ENCODE assay signal across 8 cellular contexts in genomic region chr5:100841358-100842076, GRCh38.
DNase-seq lines count a peak whose midpoint lies in the region; ATAC-seq and TF ChIP-seq lines count a peak whose summit lies in the region.

No MANE protein-coding gene starts in this region.

- H3K27me3 Mint-ChIP-seq in CD8-positive, alpha-beta memory T cell = no peaks in the 10 kb centered on the region

- peaks cover 3% of the 10 kb centered on the region for H3K36me3 ChIP-seq in CD8-positive, alpha-beta memory T cell (ENCODE audit: insufficient read depth, low read length)
- H3K36me3 ChIP-seq in OCI-LY7 (ENCODE audit: insufficient read depth, low read length) = peaks cover 23% of the 10 kb centered on the region

- POLR2A ChIA-PET in CD8-positive, alpha-beta memory T cell (lab: Charles Lee) = interaction anchor here (0.7 to 1.5 kb wide), 2 partner anchors 59 to 61 kb away, joined by 3 to 5 read pairs; partner anchors contain the start of gene ST8SIA4
- POLR2A ChIA-PET in OCI-LY7 (lab: Charles Lee) (interaction anchor here (0.7 to 8.1 kb wide), 13 partner anchors 10 to 123 kb away, joined by 3 to 59 read pairs (median 11); partner anchors contain the start of gene ST8SIA4), RWPE1 (lab: Yijun Ruan, JAX; ENCODE audit: low non-redundant PET) (no interaction called here)

- BruUV-seq in OCI-LY7 (replicated peaks; lab: Mats Ljungman, UMichigan) = no TSS peak

- H3K9me3 ChIP-seq in CD8-positive, alpha-beta memory T cell (ENCODE audit: low read length) = no peaks in the 10 kb centered on the region
- H3K9me3 ChIP-seq in OCI-LY7 (ENCODE audit: low read length) = peaks cover 12% of the 10 kb centered on the region; the same call in 1 of the 2 replicates

- TF ChIP-seq CTCF in OCI-LY7 (conservative IDR thresholded peaks at IDR 0.05; ENCODE audit: low read length) (no peak), RWPE1 (conservative IDR thresholded peaks at IDR 0.05; ENCODE audit: low read depth) (no peak)

- peaks cover 65 to 83% (median 78%) of the 10 kb centered on the region in 3 donors for H3K4me1 Mint-ChIP-seq in CD8-positive, alpha-beta memory T cell

- no peaks in the 10 kb centered on the region for H3K27me3 ChIP-seq in CD8-positive, alpha-beta memory T cell (ENCODE audit: insufficient read depth, low read length, poor library complexity, severe bottlenecking)

- H3K4me1 ChIP-seq in CD8-positive, alpha-beta memory T cell (ENCODE audit: insufficient read depth, low read length) = peaks cover 15% of the 10 kb centered on the region
- H3K4me1 ChIP-seq in OCI-LY7 (ENCODE audit: insufficient read depth, low read length, poor library complexity, severe bottlenecking) = peaks cover 39% of the 10 kb centered on the region

- DNase-seq in CD8-positive, alpha-beta memory T cell = no peak
- no peak for DNase-seq in OCI-LY7 (ENCODE audit: low spot score)
- DNase-seq in iPS-NIHi7 (ENCODE audit: extremely low spot score) = peak; percentile 10
- no peak for DNase-seq in RWPE1 (ENCODE audit: low spot score)
- no peak for DNase-seq in OCI-M2 (lab: John Stamatoyannopoulos, UW; ENCODE audit: unreplicated experiment)
- no peak for DNase-seq in HUDEP-2 (lab: John Stamatoyannopoulos, UW; ENCODE audit: unreplicated experiment in 76 of 76)
- DNase-seq in COR-L47 (lab: John Stamatoyannopoulos, UW) = no peak

- peak overlapping the region; percentile 5 for H3K4me3 ChIP-seq in CD8-positive, alpha-beta memory T cell (ENCODE audit: low read length)
- H3K4me3 ChIP-seq in OCI-LY7 (ENCODE audit: low read depth, low read length, poor library complexity, severe bottlenecking) = peak overlapping the region; percentile 53

- no peaks in the 10 kb centered on the region for H3K9me2 ChIP-seq in OCI-LY7 (ENCODE audit: insufficient read depth, low read length)

- no peaks in the 10 kb centered on the region for H3K9me3 Mint-ChIP-seq in CD8-positive, alpha-beta memory T cell

- peak overlapping the region in 7 of 8 donors; percentile 35 to 93 (median 73) for H3K27ac Mint-ChIP-seq in CD8-positive, alpha-beta memory T cell

- peaks cover 0 to 20% (median 9%) of the 10 kb centered on the region in 3 donors for H3K36me3 Mint-ChIP-seq in CD8-positive, alpha-beta memory T cell

- H3K4me3 Mint-ChIP-seq in CD8-positive, alpha-beta memory T cell = peak overlapping the region; percentile 64 to 81 (median 76)

- peaks cover 12% of the 10 kb centered on the region; the same call in 1 of the 2 replicates for H3K79me2 ChIP-seq in OCI-LY7 (ENCODE audit: insufficient read depth, low read depth, low read length)

- intact Hi-C loops in OCI-LY7 (cut with micrococcal nuclease; ENCODE audit: unreplicated experiment) = no loop called here

- CTCF ChIA-PET in CD8-positive, alpha-beta memory T cell (lab: Charles Lee) = interaction anchor here (1.2 to 2.9 kb wide), 3 partner anchors 16 to 60 kb away, joined by 3 to 19 read pairs (median 4); partner anchors contain the start of gene ST8SIA4
- CTCF ChIA-PET in OCI-LY7 (lab: Charles Lee; ENCODE audit: unreplicated experiment) (interaction anchor here (2.2 kb wide), 1 partner anchor 10 kb away, joined by 5 read pairs; no protein-coding TSS in a partner anchor), RWPE1 (lab: Yijun Ruan, JAX) (interaction anchor here (0.6 kb wide), 1 partner anchor 25 kb away, joined by 5 read pairs; no protein-coding TSS in a partner anchor)

- ATAC-seq in GM21619 (IDR thresholded peaks at IDR 0.05; ENCODE audit: unreplicated experiment) = peak; percentile 24

- H3K4me2 ChIP-seq in OCI-LY7 (ENCODE audit: low read length) = peak overlapping the region; percentile 69

- peak overlapping the region; percentile 67; the same call in 1 of the 2 replicates for H2AFZ ChIP-seq in OCI-LY7 (ENCODE audit: low read length)

- no peaks in the 10 kb centered on the region for H4K20me1 ChIP-seq in OCI-LY7 (ENCODE audit: insufficient read depth, low read length)

- H3K27ac ChIP-seq in CD8-positive, alpha-beta memory T cell (ENCODE audit: low read depth, low read length) = no peak overlapping the region
- H3K27ac ChIP-seq in OCI-LY7 (ENCODE audit: low read depth, low read length, poor library complexity, severe bottlenecking) (peak overlapping the region; percentile 45), RWPE1 (no peak overlapping the region)
